In genomic region chr7:128937647-128938523, GRCh38 we compare ENCODE assay signal across 8 cellular contexts. TPM values are rescaled to one million over a fixed set of nuclear protein-coding genes. Genes with fewer than 3 reads are reported as not detected.
DNase-seq lines count a peak whose midpoint lies in the region; ATAC-seq and TF ChIP-seq lines count a peak whose summit lies in the region.

TSS of gene IRF5 (plus strand) at chr7:128937927. CDS start at chr7:128942082, 4,155 bp downstream.

- peak within 1 kb of the TSS; percentile 88 for H3K4me3 Mint-ChIP-seq in T-helper 2 cell treated with Interferon-gamma antibody and Interleukin-4, amounts not matched to agents 5 μg/mL and 100 μg/mL, for 36 hours
- H3K4me3 Mint-ChIP-seq in natural killer cell treated with Interleukin-12 subunit alpha and Interleukin-12 subunit beta and Interleukin-15 and Interleukin-18, amount 100 ng/mL, for 72 hours: peak within 1 kb of the TSS; percentile 90

- H3K36me3 ChIP-seq in fibroblast of lung (ENCODE audit: control insufficient read depth, insufficient read depth, low read length): no peaks in the 10 kb centered on the region

- H3K4me2 ChIP-seq in fibroblast of lung (ENCODE audit: extremely low read depth, insufficient read depth, low read length): peak within 1 kb of the TSS; percentile 80

- H3K27me3 Mint-ChIP-seq in T-helper 2 cell treated with Interferon-gamma antibody and Interleukin-4, amounts not matched to agents 5 μg/mL and 100 μg/mL, for 36 hours (ENCODE audit: low read depth): peaks cover 24% of the 10 kb centered on the region
- H3K27me3 Mint-ChIP-seq in natural killer cell treated with Interleukin-12 subunit alpha and Interleukin-12 subunit beta and Interleukin-15 and Interleukin-18, amount 100 ng/mL, for 72 hours: peaks cover 4 to 8% of the 10 kb centered on the region in 2 donors

- peak within 1 kb of the TSS; percentile 26 to 39 (median 34) for H3K4me3 ChIP-seq in fibroblast of lung (replicated peaks in 1 of 4; ENCODE audit: control extremely low read depth in 1 of 4, insufficient read depth in 1 of 4, low read depth in 3 of 4, low read length in 4 of 4)

- no peak for TF ChIP-seq CTCF in fibroblast of lung (conservative IDR thresholded peaks at IDR 0.05 in 1 of 2, IDR thresholded peaks at IDR 0.05 in 1 of 2; ENCODE audit: low read depth in 1 of 2, low read length in 2 of 2)

- H3K9ac ChIP-seq in fibroblast of lung (ENCODE audit: insufficient read depth, low read length): no peak within 1 kb of the TSS

- no peak within 1 kb of the TSS for H3K27ac ChIP-seq in fibroblast of lung (ENCODE audit: insufficient read depth, low read length)

- peak within 1 kb of the TSS; percentile 71 for H3K27ac Mint-ChIP-seq in T-helper 2 cell treated with Interferon-gamma antibody and Interleukin-4, amounts not matched to agents 5 μg/mL and 100 μg/mL, for 36 hours
- peak within 1 kb of the TSS; percentile 67 to 81 for H3K27ac Mint-ChIP-seq in natural killer cell treated with Interleukin-12 subunit alpha and Interleukin-12 subunit beta and Interleukin-15 and Interleukin-18, amount 100 ng/mL, for 72 hours

- no peaks in the 10 kb centered on the region for H3K9me3 ChIP-seq in fibroblast of lung (ENCODE audit: control insufficient read depth, insufficient read depth, low read depth, low read length)

- no peaks in the 10 kb centered on the region for H3K9me3 Mint-ChIP-seq in T-helper 2 cell treated with Interferon-gamma antibody and Interleukin-4, amounts not matched to agents 5 μg/mL and 100 μg/mL, for 36 hours
- H3K9me3 Mint-ChIP-seq in natural killer cell treated with Interleukin-12 subunit alpha and Interleukin-12 subunit beta and Interleukin-15 and Interleukin-18, amount 100 ng/mL, for 72 hours: no peaks in the 10 kb centered on the region

- DNase-seq in NCI-H1092 treated with DMSO at 0.1 percent for 48 hours (lab: John Stamatoyannopoulos, UW) (peak; percentile 30), NCI-H1092 (lab: John Stamatoyannopoulos, UW) (no peak), fibroblast of lung (ENCODE audit: low read depth in 2 of 2) (no peak)
- DNase-seq in T-helper 2 cell treated with Interferon-gamma antibody and Interleukin-4, amounts not matched to agents 5 μg/mL and 100 μg/mL, for 36 hours (ENCODE audit: low spot score): peak; percentile 48
- peak; percentile 79 for DNase-seq in natural killer cell treated with Interleukin-12 subunit alpha and Interleukin-12 subunit beta and Interleukin-15 and Interleukin-18, amount 100 ng/mL, for 72 hours (ENCODE audit: low spot score)

- H3K36me3 Mint-ChIP-seq in T-helper 2 cell treated with Interferon-gamma antibody and Interleukin-4, amounts not matched to agents 5 μg/mL and 100 μg/mL, for 36 hours (ENCODE audit: low read depth): peaks cover 2% of the 10 kb centered on the region
- H3K36me3 Mint-ChIP-seq in natural killer cell treated with Interleukin-12 subunit alpha and Interleukin-12 subunit beta and Interleukin-15 and Interleukin-18, amount 100 ng/mL, for 72 hours: no peaks in the 10 kb centered on the region

- H3K4me1 ChIP-seq in fibroblast of lung (ENCODE audit: control insufficient read depth, extremely low read depth, insufficient read depth, low read length): no peaks in the 10 kb centered on the region

- no peaks in the 10 kb centered on the region for H3K79me2 ChIP-seq in fibroblast of lung (ENCODE audit: control insufficient read depth, insufficient read depth, low read length)

- peaks cover 36% of the 10 kb centered on the region for H3K27me3 ChIP-seq in fibroblast of lung (ENCODE audit: control insufficient read depth, insufficient read depth, low read length)

- peak within 1 kb of the TSS; percentile 33 for H2AFZ ChIP-seq in fibroblast of lung (ENCODE audit: low read length)

- peak; percentile 17 for ATAC-seq in HG03196 (IDR thresholded peaks at IDR 0.05; ENCODE audit: unreplicated experiment)
- ATAC-seq in natural killer cell treated with Interleukin-12 subunit alpha and Interleukin-12 subunit beta and Interleukin-15 and Interleukin-18, amount 100 ng/mL, for 72 hours: peak; percentile 42 to 69
- no peak for ATAC-seq in GM19467 (IDR thresholded peaks at IDR 0.05; ENCODE audit: unreplicated experiment)
- ATAC-seq in GM21717 (IDR thresholded peaks at IDR 0.05; ENCODE audit: unreplicated experiment): no peak

- peaks cover 31% of the 10 kb centered on the region for H3K4me1 Mint-ChIP-seq in T-helper 2 cell treated with Interferon-gamma antibody and Interleukin-4, amounts not matched to agents 5 μg/mL and 100 μg/mL, for 36 hours (ENCODE audit: low read depth)
- H3K4me1 Mint-ChIP-seq in natural killer cell treated with Interleukin-12 subunit alpha and Interleukin-12 subunit beta and Interleukin-15 and Interleukin-18, amount 100 ng/mL, for 72 hours (ENCODE audit: low read depth in 2 of 2): peaks cover 38 to 40% of the 10 kb centered on the region in 2 donors

- no peaks in the 10 kb centered on the region for H4K20me1 ChIP-seq in fibroblast of lung (ENCODE audit: control insufficient read depth, extremely low read depth, insufficient read depth, low read length)

RNA-seq across cellular contexts. Expression of gene IRF5, which starts in this region (rescaled TPM):
- 0.33 TPM in 1 of 2 replicates, not detected in the other for total RNA-seq in fibroblast of lung
- polyA plus RNA-seq in fibroblast of lung: 0.06 TPM in 1 of 2 replicates, not detected in the other
- not detected in 2 replicates for polyA plus RNA-seq in fibroblast of lung (2012)
- polyA minus RNA-seq in fibroblast of lung (ENCODE audit: low replicate concordance): 1.8 TPM in 1 of 2 replicates, not detected in the other
- total RNA-seq in natural killer cell treated with Interleukin-12 subunit alpha and Interleukin-12 subunit beta and Interleukin-15 and Interleukin-18, amount 100 ng/mL, for 72 hours: 10 to 100 TPM; 26.5 to 43.4 TPM

Comparison
In these comparisons a context has a peak if more than half of its experiments do, and no peak if none do; other contexts are left out.
1. RNA of gene IRF5 (total RNA-seq): 26.5 to 43.4 TPM in natural killer cell treated with Interleukin-12 subunit alpha and Interleukin-12 subunit beta and Interleukin-15 and Interleukin-18, amount 100 ng/mL, for 72 hours; 0.33 TPM in fibroblast of lung; every median in the first group is over 10 times any median in the second.
2. DNase-seq: peak in NCI-H1092 treated with DMSO at 0.1 percent for 48 hours (single experiment), T-helper 2 cell treated with Interferon-gamma antibody and Interleukin-4, amounts not matched to agents 5 μg/mL and 100 μg/mL, for 36 hours (single experiment) and natural killer cell treated with Interleukin-12 subunit alpha and Interleukin-12 subunit beta and Interleukin-15 and Interleukin-18, amount 100 ng/mL, for 72 hours (single experiment); none in NCI-H1092 (single experiment) and fibroblast of lung (0 of 2).
3. ATAC-seq: peak in HG03196 (single experiment) and natural killer cell treated with Interleukin-12 subunit alpha and Interleukin-12 subunit beta and Interleukin-15 and Interleukin-18, amount 100 ng/mL, for 72 hours (2 of 2); none in GM19467 (single experiment) and GM21717 (single experiment).